In the genomic region with DNA sequence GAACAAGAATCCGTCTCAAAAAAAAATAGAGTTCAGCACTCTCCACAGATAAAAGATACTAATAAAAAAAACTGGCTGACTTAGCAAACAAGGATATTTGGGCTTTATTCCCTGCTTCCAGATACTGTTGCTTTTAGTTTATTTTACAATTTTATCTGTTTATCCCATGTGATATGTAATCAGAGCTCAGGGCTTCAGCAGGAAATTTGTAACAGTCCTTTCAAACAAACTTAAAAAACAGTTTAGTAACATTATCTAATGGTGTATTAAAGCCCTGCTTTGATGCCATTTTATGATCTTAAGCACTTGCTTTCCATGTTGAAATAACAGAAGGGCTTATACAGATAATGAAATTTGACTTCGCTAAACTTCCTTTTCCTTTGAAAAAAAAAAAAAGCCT, we compare ENCODE assay signal across 31 cellular contexts.
"Had no signal": no experiment of that assay in that cellular context is flagged by ENCODE, and none has a peak within 500 bp of the region (broad histone marks: within the 10 kb centered on the region; RNA-seq: fewer than 3 reads in every experiment).

No MANE protein-coding gene starts in this region.

- ATAC-seq: activated CD4-positive, alpha-beta T cell treated with anti-CD3 and anti-CD28 coated beads for 36 hours; activated CD8-positive, alpha-beta memory T cell treated with anti-CD3 and anti-CD28 coated beads, Interleukin-2, amount 10 ng/mL, durations not matched to agents 7 days and 5 days; activated CD8-positive, alpha-beta T cell treated with anti-CD3 and anti-CD28 coated beads, Interleukin-2, amount 10 ng/mL, durations not matched to agents 7 days and 5 days; activated naive CD8-positive, alpha-beta T cell treated with anti-CD3 and anti-CD28 coated beads, Interleukin-2, amount 50 U/mL, for 24 hours; body of pancreas; effector memory CD8-positive, alpha-beta T cell; esophagus mucosa; gastroesophageal sphincter; T-helper 17 cell had no signal

- H3K4me1 ChIP-seq: adrenal gland, body of pancreas had no signal

- H3K9me3 ChIP-seq: adrenal gland, body of pancreas, gastroesophageal sphincter had no signal

- H3K4me3 ChIP-seq: adrenal gland, body of pancreas, gastroesophageal sphincter had no signal

- H3K27me3 ChIP-seq: adrenal gland, body of pancreas, gastroesophageal sphincter had no signal

- H3K27ac ChIP-seq: adrenal gland, body of pancreas, gastroesophageal sphincter had no signal

- DNase-seq: activated CD4-positive, alpha-beta memory T cell treated with anti-CD3 and anti-CD28 coated beads for 36 hours; activated CD4-positive, alpha-beta T cell treated with anti-CD3 and anti-CD28 coated beads for 36 hours; activated CD4-positive, alpha-beta T cell treated with anti-CD3 and anti-CD28 coated beads, Interleukin-2, amount 10 ng/mL, durations not matched to agents 24 days and 14 days; activated CD4-positive, CD25-positive, alpha-beta regulatory T cell; activated CD4-positive, CD25-positive, alpha-beta regulatory T cell treated with anti-CD3 and anti-CD28 coated beads, Interleukin-2, amount 50 U/mL, for 72 hours; activated CD8-positive, alpha-beta memory T cell treated with anti-CD3 and anti-CD28 coated beads, Interleukin-2, amount 10 ng/mL, durations not matched to agents 7 days and 5 days; activated CD8-positive, alpha-beta memory T cell treated with anti-CD3 and anti-CD28 coated beads, Interleukin-2, amount 50 U/mL, for 4 hours; activated CD8-positive, alpha-beta T cell treated with anti-CD3 and anti-CD28 coated beads, Interleukin-2, amount 10 ng/mL, durations not matched to agents 7 days and 5 days; activated effector memory CD4-positive, alpha-beta T cell treated with anti-CD3 and anti-CD28 coated beads, Interleukin-2, amount 50 U/mL, for 16 hours; activated naive CD4-positive, alpha-beta T cell treated with anti-CD3 and anti-CD28 coated beads for 36 hours; activated naive CD8-positive, alpha-beta T cell treated with anti-CD3 and anti-CD28 coated beads for 36 hours; activated naive CD8-positive, alpha-beta T cell treated with anti-CD3 and anti-CD28 coated beads, Interleukin-2, amount 50 U/mL, for 24 hours; activated T-cell treated with anti-CD3 and anti-CD28 coated beads, Interleukin-2, amount 50 U/mL, for 1 hour; activated T-cell treated with anti-CD3 and anti-CD28 coated beads, Interleukin-2, amount 50 U/mL, for 48 hours; adrenal gland; amygdala; aorta; body of pancreas; caudate nucleus; cortex of kidney; dermis blood vessel endothelial cell; effector CD4-positive, alpha-beta T cell; effector memory CD8-positive, alpha-beta T cell; foreskin melanocyte; head of caudate nucleus; T-helper 1 cell; T-helper 17 cell; T1000 had no signal

- FAIRE-seq: colon had no signal

- H3K36me3 ChIP-seq: adrenal gland, gastroesophageal sphincter had no signal
